ENCODE assay signal across 16 cellular contexts in genomic region chr3:5218815-5219214, GRCh38. TPM values are rescaled to one million over a fixed set of nuclear protein-coding genes. Genes with fewer than 3 reads are reported as not detected.
DNase-seq lines count a peak whose midpoint lies in the region; ATAC-seq and TF ChIP-seq lines count a peak whose summit lies in the region.
"Had no signal": no experiment of that assay in that cellular context is flagged by ENCODE, and none has a peak within 500 bp of the region (broad histone marks: within the 10 kb centered on the region; RNA-seq: fewer than 3 reads in every experiment).

No MANE protein-coding gene starts in this region.

- no peak for TF ChIP-seq CTCF in WTC11 (IDR thresholded peaks at IDR 0.05)

- no peaks in the 10 kb centered on the region for H3K27me3 Mint-ChIP-seq in WTC11 (ENCODE audit: low read depth)

- no peak overlapping the region for H2BK12ac ChIP-seq in trophoblast cell (ENCODE audit: low read length)

- peaks cover 69% of the 10 kb centered on the region for H3K4me1 Mint-ChIP-seq in WTC11

- H3K9me3 ChIP-seq in GM23248 (ENCODE audit: low read depth) (no peaks in the 10 kb centered on the region), iPS-18a (ENCODE audit: control insufficient read depth, low read depth, low read length) (no peaks in the 10 kb centered on the region), trophoblast cell (ENCODE audit: insufficient read depth, low read depth, low read length) (no peaks in the 10 kb centered on the region), MG63 (no peaks in the 10 kb centered on the region)

- peak; percentile 43 for ATAC-seq in WTC11

- H3K36me3 Mint-ChIP-seq in WTC11 = peaks cover 33% of the 10 kb centered on the region

- no peaks in the 10 kb centered on the region for H3K9me2 ChIP-seq in GM23248 (ENCODE audit: insufficient read depth)

- H3K18ac ChIP-seq in trophoblast cell (ENCODE audit: low read length) = no peak overlapping the region

- no peak overlapping the region for H4K8ac ChIP-seq in trophoblast cell (ENCODE audit: low read depth, low read length)

- no peak overlapping the region for H4K91ac ChIP-seq in trophoblast cell (ENCODE audit: low read depth, low read length)

- H3F3A ChIP-seq in GM23248 (ENCODE audit: insufficient read depth) = peaks cover 7% of the 10 kb centered on the region; the same call in 1 of the 2 replicates

- H3K27ac ChIP-seq in GM23248 = no peak overlapping the region
- H3K27ac ChIP-seq in iPS-18a (ENCODE audit: low read length) = peak overlapping the region; percentile 46
- no peak overlapping the region for H3K27ac ChIP-seq in trophoblast cell (ENCODE audit: low read depth, low read length)
- H3K27ac ChIP-seq: cardiac muscle cell, skin epidermis had no signal

- no peaks in the 10 kb centered on the region for H3K27me3 ChIP-seq in GM23248 (replicated peaks; ENCODE audit: insufficient read depth)
- no peaks in the 10 kb centered on the region for H3K27me3 ChIP-seq in iPS-18a (ENCODE audit: control insufficient read depth, insufficient read depth, low read length)
- H3K27me3 ChIP-seq in trophoblast cell (ENCODE audit: insufficient read depth, low read length) = no peaks in the 10 kb centered on the region
- H3K27me3 ChIP-seq in MG63 = no peaks in the 10 kb centered on the region
- H3K27me3 ChIP-seq: cardiac muscle cell, dorsolateral prefrontal cortex had no signal

- H4K20me1 ChIP-seq in GM23248 (ENCODE audit: insufficient read depth) = no peaks in the 10 kb centered on the region

- H2BK120ac ChIP-seq in trophoblast cell (ENCODE audit: insufficient read depth, low read length, poor library complexity) = no peak overlapping the region

- peak overlapping the region; percentile 16 for H3K27ac Mint-ChIP-seq in WTC11

- POLR2A ChIA-PET in WTC11 (lab: Charles Lee) = interaction anchor here (1.0 kb wide), 1 partner anchor 23 kb away, joined by 3 read pairs; no protein-coding TSS in a partner anchor

- no peak overlapping the region for H3K4me3 Mint-ChIP-seq in WTC11

- no peak overlapping the region for H3K14ac ChIP-seq in trophoblast cell (ENCODE audit: low read length)

- no peak overlapping the region for H2AK5ac ChIP-seq in trophoblast cell (ENCODE audit: low read length)

- H3K79me1 ChIP-seq in trophoblast cell (ENCODE audit: low read length) = no peaks in the 10 kb centered on the region

- H3K9me3 Mint-ChIP-seq in WTC11 = no peaks in the 10 kb centered on the region

- H3K4ac ChIP-seq in trophoblast cell (ENCODE audit: low read depth, low read length) = no peak overlapping the region

- no peak overlapping the region for H3K4me3 ChIP-seq in GM23248
- no peak overlapping the region for H3K4me3 ChIP-seq in iPS-18a (ENCODE audit: low read length)
- no peak overlapping the region for H3K4me3 ChIP-seq in trophoblast cell (ENCODE audit: low read depth, low read length)
- H3K4me3 ChIP-seq in MG63 = no peak overlapping the region
- H3K4me3 ChIP-seq: cardiac muscle cell, dorsolateral prefrontal cortex, skin epidermis had no signal

- H2BK5ac ChIP-seq in trophoblast cell (ENCODE audit: low read depth, low read length, poor library complexity) = no peak overlapping the region

- H3K79me2 ChIP-seq in GM23248 (ENCODE audit: insufficient read depth) = no peaks in the 10 kb centered on the region
- H3K79me2 ChIP-seq in trophoblast cell (ENCODE audit: control insufficient read depth, insufficient read depth, low read length, poor library complexity) = no peaks in the 10 kb centered on the region

- H3K36me3 ChIP-seq in GM23248 (ENCODE audit: low read depth) (peaks cover 38% of the 10 kb centered on the region; the same call in 1 of the 2 replicates), iPS-18a (ENCODE audit: control insufficient read depth, low read depth, low read length) (peaks cover 7% of the 10 kb centered on the region), trophoblast cell (ENCODE audit: control insufficient read depth in 1 of 2, insufficient read depth in 2 of 2, low read length in 2 of 2) (peaks cover 27 to 39% of the 10 kb centered on the region in 2 experiments), MG63 (no peaks in the 10 kb centered on the region)

- DNase-seq in GM23248 (peak; percentile 16), WTC11 (ENCODE audit: low spot score) (no peak), trophoblast cell (peak; percentile 69 to 85), NCI-H1105 treated with DMSO at 0.1 percent for 48 hours (lab: John Stamatoyannopoulos, UW) (no peak), SHP77 (lab: John Stamatoyannopoulos, UW) (no peak), MG63 (no peak)
- DNase-seq: activated T-cell treated with anti-CD3 and anti-CD28 coated beads, Interleukin-2, amount 50 U/mL, for 1 hour; dorsolateral prefrontal cortex; erythroblast; left ventricle myocardium superior; NCI-H1694 treated with DMSO at 0.1 percent for 48 hours; NCI-H446 treated with DMSO at 0.1 percent for 48 hours; stimulated activated CD4-positive, alpha-beta T cell treated with anti-CD3 and anti-CD28 coated beads, Interleukin-2, amount 100 ng/mL, for 48 hours had no signal

- CTCF ChIA-PET in WTC11 (lab: Charles Lee) = interaction anchor here (1.4 to 2.7 kb wide), 2 partner anchors 14 to 507 kb away, joined by 4 to 15 read pairs; no protein-coding TSS in a partner anchor

- WGBS in GM23248 (ENCODE audit: low coverage in 1 of 2, low lambda C conversion rate in 2 of 2, missing lambda C conversion rate in 2 of 2), 2 experiments = 79 to 82% methylated on average over 5 of the region's 5 CpGs
- no CpG with 5 or more reads among the region's 5 CpGs for WGBS in trophoblast cell (ENCODE audit: extremely low coverage, insufficient coverage, insufficient read length)

- H4K12ac ChIP-seq in trophoblast cell (ENCODE audit: low read depth, low read length) = no peak overlapping the region

- H3K4me1 ChIP-seq in GM23248 (ENCODE audit: insufficient read depth) (no peaks in the 10 kb centered on the region), iPS-18a (ENCODE audit: control insufficient read depth, low read depth, low read length) (peaks cover 38% of the 10 kb centered on the region), trophoblast cell (ENCODE audit: control insufficient read depth in 1 of 2, insufficient read depth in 2 of 2, low read length in 2 of 2) (no peaks in the 10 kb centered on the region)

- H2AFZ ChIP-seq in GM23248 (no peak overlapping the region), trophoblast cell (ENCODE audit: insufficient read depth, low read length, poor library complexity) (no peak overlapping the region)

- H3K9ac ChIP-seq in GM23248 (no peak overlapping the region), iPS-18a (ENCODE audit: low read length) (no peak overlapping the region), trophoblast cell (ENCODE audit: low read length) (no peak overlapping the region)

- H3K4me2 ChIP-seq in GM23248 (ENCODE audit: unreplicated experiment) = no peak overlapping the region
- no peak overlapping the region for H3K4me2 ChIP-seq in trophoblast cell (ENCODE audit: low read length)

- H3K23ac ChIP-seq in trophoblast cell (ENCODE audit: low read length) = no peak overlapping the region

- in situ Hi-C loops in GM23248 (cut with MboI) = no loop called here

TF ChIP-seq in WTC11, 78 proteins besides CTCF, POLR2A, EP300 and RAD21:
- TF ChIP-seq ZMAT4 (CRISPR knock-in tag; IDR thresholded peaks at IDR 0.05) = no peak
- 0 out of 2 replicates have a peak, but pooled peaks have one; percentile 21 for TF ChIP-seq USF2 (CRISPR knock-in tag; IDR thresholded peaks at IDR 0.05)
TF ChIP-seq in WTC11: peak in this region for 1.

RNA-seq across cellular contexts. Expression of gene EDEM1, which starts 31.3 kb away (rescaled TPM):
- 24.3 and 29.2 TPM in 2 replicates for total RNA-seq in GM23248 (2014; rRNA removed; shearing (Covaris generic))
- polyA plus RNA-seq in GM23248 (2016; fragmentation: Nextera tagmentation; extraction: Ambion mirVana) = 16.6 and 17.3 TPM in 2 replicates
- 18.0 to 22.4 TPM (median 18.0 TPM) in 3 replicates for total RNA-seq in WTC11 (2021)
- polyA plus RNA-seq in trophoblast cell (2013) = 44.8 and 49.1 TPM in 2 replicates
- total RNA-seq in MG63 (2014; rRNA removed; shearing (Covaris generic); ENCODE audit: low replicate concordance) = 11.0 and 20.5 TPM in 2 replicates

Comparison
In these comparisons a context has a peak if more than half of its experiments do, and no peak if none do; other contexts are left out.
1. DNase-seq: peak in GM23248 (single experiment) and trophoblast cell (2 of 2); none in WTC11 (single experiment), NCI-H1105 treated with DMSO at 0.1 percent for 48 hours (single experiment), SHP77 (0 of 2) and MG63 (single experiment).